Comparison of ENCODE assay signal across 8 cellular contexts in genomic region chr15:70528270-70528706, GRCh38.
A peak's percentile ranks its signal among the peaks of the same experiment; 100 is the strongest.
DNase-seq lines count a peak whose midpoint lies in the region; ATAC-seq and TF ChIP-seq lines count a peak whose summit lies in the region.

No MANE protein-coding gene starts in this region.

- no peaks in the 10 kb centered on the region for H3K79me2 ChIP-seq in GM23248 (ENCODE audit: insufficient read depth)
- no peaks in the 10 kb centered on the region for H3K79me2 ChIP-seq in hepatocyte

- 87 to 90% methylated on average over 6 of the region's 6 CpGs for WGBS in GM23248 (ENCODE audit: low coverage in 1 of 2, low lambda C conversion rate in 2 of 2, missing lambda C conversion rate in 2 of 2), 2 experiments
- 64% methylated on average over 6 of the region's 6 CpGs for WGBS in hepatocyte (ENCODE audit: low lambda C conversion rate, missing lambda C conversion rate)

- H3K4me3 Mint-ChIP-seq in activated CD8-positive, alpha-beta T cell treated with anti-CD3 and anti-CD28 coated beads for 36 hours = peak overlapping the region; percentile 54
- H3K4me3 Mint-ChIP-seq in osteocyte (ENCODE audit: unreplicated experiment) = no peak overlapping the region

- H3K4me2 ChIP-seq in GM23248 (ENCODE audit: unreplicated experiment) (no peak overlapping the region), hepatocyte (no peak overlapping the region)

- H3K9me3 ChIP-seq in GM23248 (ENCODE audit: low read depth) (no peaks in the 10 kb centered on the region), hepatocyte (ENCODE audit: low read depth) (no peaks in the 10 kb centered on the region), upper lobe of right lung (no peaks in the 10 kb centered on the region)

- H3K4me1 ChIP-seq in GM23248 (ENCODE audit: insufficient read depth) (peaks cover 11% of the 10 kb centered on the region), hepatocyte (ENCODE audit: insufficient read depth) (peaks cover 19% of the 10 kb centered on the region), upper lobe of right lung (peaks cover 11% of the 10 kb centered on the region)

- H3K9me3 Mint-ChIP-seq in activated CD8-positive, alpha-beta T cell treated with anti-CD3 and anti-CD28 coated beads for 36 hours = peaks cover 3% of the 10 kb centered on the region
- H3K9me3 Mint-ChIP-seq in osteocyte (ENCODE audit: unreplicated experiment) = peaks cover 3% of the 10 kb centered on the region

- peaks cover 13% of the 10 kb centered on the region for H3F3A ChIP-seq in GM23248 (ENCODE audit: insufficient read depth)

- TF ChIP-seq CTCF in activated CD8-positive, alpha-beta T cell treated with anti-CD3 and anti-CD28 coated beads for 36 hours (IDR thresholded peaks at IDR 0.05) = no peak
- TF ChIP-seq CTCF in hepatocyte (IDR thresholded peaks at IDR 0.05; ENCODE audit: poor library complexity) (no peak), upper lobe of right lung (IDR thresholded peaks at IDR 0.05) (no peak), osteocyte (IDR thresholded peaks at IDR 0.05) (no peak)

- no peak overlapping the region for H2AFZ ChIP-seq in GM23248
- H2AFZ ChIP-seq in hepatocyte = no peak overlapping the region

- DNase-seq in GF-D8 (lab: John Stamatoyannopoulos, UW) = peak; percentile 78
- peak; percentile 24 for DNase-seq in GM23248
- peak; percentile 86 for DNase-seq in NAMALWA (ENCODE audit: low spot score)
- DNase-seq in activated CD8-positive, alpha-beta T cell treated with anti-CD3 and anti-CD28 coated beads for 36 hours = peak; percentile 78
- peak; percentile 42 for DNase-seq in hepatocyte (ENCODE audit: low spot score)
- DNase-seq in upper lobe of right lung = no peak
- no peak for DNase-seq in osteocyte (ENCODE audit: extremely low spot score, unreplicated experiment)
- no peak for DNase-seq in caudate nucleus (lab: John Stamatoyannopoulos, UW)

- intact Hi-C loops in activated CD8-positive, alpha-beta T cell treated with anti-CD3 and anti-CD28 coated beads for 36 hours (cut with micrococcal nuclease) = no loop called here
- intact Hi-C loops in upper lobe of right lung (cut with DNase I) = no loop called here

- peak; percentile 93 for ATAC-seq in activated CD8-positive, alpha-beta T cell treated with anti-CD3 and anti-CD28 coated beads for 36 hours
- peak; percentile 91 for ATAC-seq in upper lobe of right lung

- H3K4me3 ChIP-seq in GM23248 (no peak overlapping the region), hepatocyte (no peak overlapping the region), upper lobe of right lung (no peak overlapping the region)

- peaks cover 61% of the 10 kb centered on the region for H3K4me1 Mint-ChIP-seq in activated CD8-positive, alpha-beta T cell treated with anti-CD3 and anti-CD28 coated beads for 36 hours (ENCODE audit: low read depth)
- peaks cover 16% of the 10 kb centered on the region for H3K4me1 Mint-ChIP-seq in osteocyte (ENCODE audit: unreplicated experiment)

- peaks cover 2% of the 10 kb centered on the region for H3K36me3 Mint-ChIP-seq in activated CD8-positive, alpha-beta T cell treated with anti-CD3 and anti-CD28 coated beads for 36 hours (ENCODE audit: low read depth)
- H3K36me3 Mint-ChIP-seq in osteocyte (ENCODE audit: unreplicated experiment) = peaks cover 2% of the 10 kb centered on the region

- no peak overlapping the region for H3K27ac ChIP-seq in GM23248
- H3K27ac ChIP-seq in hepatocyte = no peak overlapping the region
- peak overlapping the region; percentile 60 for H3K27ac ChIP-seq in upper lobe of right lung
- H3K27ac ChIP-seq in caudate nucleus (ENCODE audit: low read depth, low read length) = no peak overlapping the region

- peak overlapping the region; percentile 78 for H3K27ac Mint-ChIP-seq in activated CD8-positive, alpha-beta T cell treated with anti-CD3 and anti-CD28 coated beads for 36 hours
- no peak overlapping the region for H3K27ac Mint-ChIP-seq in osteocyte (ENCODE audit: unreplicated experiment)

- H4K20me1 ChIP-seq in GM23248 (ENCODE audit: insufficient read depth) = no peaks in the 10 kb centered on the region
- no peaks in the 10 kb centered on the region for H4K20me1 ChIP-seq in hepatocyte (ENCODE audit: insufficient read depth, poor library complexity, severe bottlenecking)

- H3K9ac ChIP-seq in GM23248 = no peak overlapping the region

- CTCF ChIA-PET in activated CD8-positive, alpha-beta T cell treated with anti-CD3 and anti-CD28 coated beads for 36 hours (lab: Charles Lee) = interaction anchor here (0.9 to 2.4 kb wide), 6 partner anchors 9 to 62 kb away, joined by 3 to 6 read pairs (median 4); no protein-coding TSS in a partner anchor

- POLR2A ChIA-PET in activated CD8-positive, alpha-beta T cell treated with anti-CD3 and anti-CD28 coated beads for 36 hours (lab: Charles Lee) = interaction anchor here (0.6 to 1.9 kb wide), 11 partner anchors 10 to 102 kb away, joined by 3 to 6 read pairs (median 3); no protein-coding TSS in a partner anchor

- in situ Hi-C loops in GM23248 (cut with MboI) = no loop called here

- H3K36me3 ChIP-seq in GM23248 (ENCODE audit: low read depth) = no peaks in the 10 kb centered on the region
- H3K36me3 ChIP-seq in hepatocyte (replicated peaks; ENCODE audit: insufficient read depth, low read depth) = no peaks in the 10 kb centered on the region
- H3K36me3 ChIP-seq in upper lobe of right lung = no peaks in the 10 kb centered on the region

- no peaks in the 10 kb centered on the region for H3K27me3 Mint-ChIP-seq in activated CD8-positive, alpha-beta T cell treated with anti-CD3 and anti-CD28 coated beads for 36 hours
- H3K27me3 Mint-ChIP-seq in osteocyte (ENCODE audit: unreplicated experiment) = peaks cover 56% of the 10 kb centered on the region

- H3K27me3 ChIP-seq in GM23248 (replicated peaks; ENCODE audit: insufficient read depth) (peaks cover 32% of the 10 kb centered on the region), hepatocyte (peaks cover 5% of the 10 kb centered on the region), upper lobe of right lung (no peaks in the 10 kb centered on the region)

- H3K9me2 ChIP-seq in GM23248 (ENCODE audit: insufficient read depth) (no peaks in the 10 kb centered on the region), hepatocyte (replicated peaks; ENCODE audit: insufficient read depth) (no peaks in the 10 kb centered on the region)

Comparison
In these comparisons a context has a peak if more than half of its experiments do, and no peak if none do; other contexts are left out.
1. DNase-seq: peak in GF-D8 (single experiment), GM23248 (single experiment), NAMALWA (single experiment), activated CD8-positive, alpha-beta T cell treated with anti-CD3 and anti-CD28 coated beads for 36 hours (single experiment) and hepatocyte (single experiment); none in upper lobe of right lung (single experiment), osteocyte (single experiment) and caudate nucleus (0 of 61).